In the genomic region with DNA sequence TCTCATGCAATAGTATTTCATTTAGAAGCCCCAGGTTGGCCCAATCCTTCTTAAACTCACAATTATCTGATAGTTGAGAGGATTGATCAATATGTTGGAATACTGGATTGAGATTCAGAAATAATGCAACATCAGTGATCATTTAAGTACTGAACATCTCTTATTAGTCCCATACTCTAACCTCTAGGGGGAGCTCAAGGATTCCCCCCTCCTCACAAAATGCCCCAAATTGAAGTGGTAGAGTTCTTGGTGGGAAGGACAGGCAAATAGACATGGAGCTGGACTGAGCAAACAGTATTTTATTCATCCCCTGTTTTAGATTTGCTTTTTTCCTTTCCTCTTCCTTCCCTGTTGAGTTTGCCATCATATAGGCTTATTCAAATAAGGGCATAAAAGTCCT, we compare ENCODE assay signal across 8 cellular contexts.
DNase-seq lines count a peak whose midpoint lies in the region; ATAC-seq, FAIRE-seq and TF ChIP-seq lines count a peak whose summit lies in the region.

No MANE protein-coding gene starts in this region.

- H3K27ac ChIP-seq in A549, result no peak overlapping the region

- FAIRE-seq in A549 (lab: Jason Lieb, UNC), result no peak

- no peak for TF ChIP-seq POLR2A in A549 (IDR thresholded peaks at IDR 0.05; ENCODE audit: low read length)

- no peaks in the 10 kb centered on the region for H3K4me1 ChIP-seq in A549

- DNase-seq in A549 (ENCODE audit: low read depth in 1 of 2, low spot score in 1 of 2), result peak in 1 of 2 experiments; percentile 5
- DNase-seq in GM10248 (ENCODE audit: extremely low spot score), result no peak
- DNase-seq in NCI-H748 treated with DMSO at 0.1 percent for 48 hours (lab: John Stamatoyannopoulos, UW), result peak; percentile 36
- peak; percentile 30 for DNase-seq in epithelial cell of esophagus (ENCODE audit: low read depth)
- no peak for DNase-seq in NCI-H2029 treated with DMSO at 0.1 percent for 48 hours (lab: John Stamatoyannopoulos, UW)
- DNase-seq in DMS79 (lab: John Stamatoyannopoulos, UW), result no peak
- DNase-seq in LoVo (ENCODE audit: low spot score), result no peak

- 0 out of 3 replicates have a peak, but pooled peaks have one; percentile 10 for TF ChIP-seq CTCF in A549 (IDR thresholded peaks at IDR 0.05)
- peak; percentile 36 for TF ChIP-seq CTCF in GM10248 (IDR thresholded peaks at IDR 0.05; ENCODE audit: control extremely low read depth, extremely low read depth, low read depth, missing control alignments)
- peak; percentile 47 for TF ChIP-seq CTCF in epithelial cell of esophagus (IDR thresholded peaks at IDR 0.05; ENCODE audit: insufficient read depth, low read depth, low read length, missing control alignments)

- no peak for ATAC-seq in A549
- no peak for ATAC-seq in GM21576 (IDR thresholded peaks at IDR 0.05; ENCODE audit: unreplicated experiment)

- CTCF ChIA-PET in A549 (lab: Yijun Ruan, JAX) (interaction anchor here (1.3 kb wide), 1 partner anchor 23 kb away, joined by 4 read pairs; no protein-coding TSS in a partner anchor), GM10248 (lab: Yijun Ruan, JAX) (interaction anchor here (0.7 to 2.0 kb wide), 13 partner anchors 9 to 320 kb away, joined by 3 to 7 read pairs (median 3); no protein-coding TSS in a partner anchor)

- no peak overlapping the region for H3K4me2 ChIP-seq in A549

- peak in 1 of 2 experiments; percentile 31; a peak in 1 of 5 replicates for TF ChIP-seq RAD21 in A549 (conservative IDR thresholded peaks at IDR 0.05 in 1 of 2, IDR thresholded peaks at IDR 0.05 in 1 of 2)

- TF ChIP-seq EP300 in A549 (IDR thresholded peaks at IDR 0.05), result no peak

- H3K9me3 ChIP-seq in A549, result peaks cover 9% of the 10 kb centered on the region; the same call in 1 of the 3 replicates

- H3K4me3 ChIP-seq in A549 (no peak overlapping the region), epithelial cell of esophagus (ENCODE audit: low read length) (no peak overlapping the region)

- POLR2A ChIA-PET in A549 (lab: Yijun Ruan, JAX), result no interaction called here
- POLR2A ChIA-PET in GM10248 (lab: Yijun Ruan, JAX), result no interaction called here

TF ChIP-seq in A549, 52 proteins besides CTCF, POLR2A, EP300 and RAD21:
- TF ChIP-seq BHLHE40 (IDR thresholded peaks at IDR 0.05; ENCODE audit: low read depth, low read length) (no peak), NFE2L2 (conservative IDR thresholded peaks at IDR 0.05; ENCODE audit: low read length) (no peak)

Comparison
In these comparisons a context has a peak if more than half of its experiments do, and no peak if none do; other contexts are left out.
1. DNase-seq: peak in NCI-H748 treated with DMSO at 0.1 percent for 48 hours (single experiment) and epithelial cell of esophagus (single experiment); none in GM10248 (single experiment), NCI-H2029 treated with DMSO at 0.1 percent for 48 hours (single experiment), DMS79 (single experiment) and LoVo (single experiment).
2. Peak in every context shown above with its lines, with median percentiles within 50 percentile points of each other: CTCF ChIP-seq.